In genomic region chr10:16967000-16967865, GRCh38 we compare ENCODE assay signal across 9 cellular contexts.
A peak's percentile ranks its signal among the peaks of the same experiment; 100 is the strongest.
DNase-seq lines count a peak whose midpoint lies in the region; ATAC-seq, FAIRE-seq and TF ChIP-seq lines count a peak whose summit lies in the region.
"Had no signal": no experiment of that assay in that cellular context is flagged by ENCODE, and none has a peak within 500 bp of the region (broad histone marks: within the 10 kb centered on the region; RNA-seq: fewer than 3 reads in every experiment).

No MANE protein-coding gene starts in this region.

- no peaks in the 10 kb centered on the region for H3K79me2 ChIP-seq in fibroblast of lung (ENCODE audit: control insufficient read depth, insufficient read depth, low read length)

- no peak for TF ChIP-seq CTCF in fibroblast of lung (conservative IDR thresholded peaks at IDR 0.05 in 1 of 2, IDR thresholded peaks at IDR 0.05 in 1 of 2; ENCODE audit: low read depth in 1 of 2, low read length in 2 of 2)

- peak overlapping the region; percentile 16 for H2AFZ ChIP-seq in fibroblast of lung (ENCODE audit: low read length)

- H3K4me2 ChIP-seq in fibroblast of lung (ENCODE audit: extremely low read depth, insufficient read depth, low read length) = peak overlapping the region; percentile 70

- H3K36me3 ChIP-seq in fibroblast of lung (ENCODE audit: control insufficient read depth, insufficient read depth, low read length) (no peaks in the 10 kb centered on the region), skeletal muscle tissue (ENCODE audit: control insufficient read depth in 3 of 3, insufficient read depth in 3 of 3, low read length in 3 of 3) (no peaks in the 10 kb centered on the region)

- FAIRE-seq in TTC549 (lab: Jason Lieb, UNC) = peak; percentile 92

- H3K4me3 ChIP-seq in fibroblast of lung (replicated peaks in 1 of 4; ENCODE audit: control extremely low read depth in 1 of 4, insufficient read depth in 1 of 4, low read depth in 3 of 4, low read length in 4 of 4) (peak overlapping the region in 1 of 4 experiments; percentile 27), skeletal muscle tissue (ENCODE audit: low read length in 3 of 3) (peak overlapping the region in 1 of 3 donors; percentile 18)

- H3K27ac ChIP-seq in fibroblast of lung (ENCODE audit: insufficient read depth, low read length) (peak overlapping the region; percentile 94), skeletal muscle tissue (ENCODE audit: low read depth, low read length) (peak overlapping the region; percentile 69)

- H4K20me1 ChIP-seq in fibroblast of lung (ENCODE audit: control insufficient read depth, extremely low read depth, insufficient read depth, low read length) = no peaks in the 10 kb centered on the region

- ATAC-seq in GM21447 (IDR thresholded peaks at IDR 0.05; ENCODE audit: unreplicated experiment) = no peak

- peak overlapping the region; percentile 10 for H3K9ac ChIP-seq in fibroblast of lung (ENCODE audit: insufficient read depth, low read length)
- no peak overlapping the region for H3K9ac ChIP-seq in skeletal muscle tissue (ENCODE audit: low read depth in 1 of 3, low read length in 3 of 3)

- H3K27me3 ChIP-seq in fibroblast of lung (ENCODE audit: control insufficient read depth, insufficient read depth, low read length) = no peaks in the 10 kb centered on the region
- H3K27me3 ChIP-seq in skeletal muscle tissue (ENCODE audit: control insufficient read depth in 3 of 3, insufficient read depth in 3 of 3, low read length in 3 of 3) = no peaks in the 10 kb centered on the region

- H3K9me3 ChIP-seq in fibroblast of lung (ENCODE audit: control insufficient read depth, insufficient read depth, low read depth, low read length) = no peaks in the 10 kb centered on the region
- no peaks in the 10 kb centered on the region for H3K9me3 ChIP-seq in skeletal muscle tissue (ENCODE audit: control insufficient read depth in 3 of 3, low read length in 3 of 3)

- DNase-seq in GM03348 (ENCODE audit: low spot score) = peak; percentile 30
- DNase-seq in fibroblast of lung (ENCODE audit: low read depth in 2 of 2) = peak; percentile 83 to 93
- DNase-seq in activated effector memory CD4-positive, alpha-beta T cell treated with Interleukin-2 at 50 U/mL for 16 hours = no peak
- no peak for DNase-seq in foreskin melanocyte
- no peak for DNase-seq in NCI-H748 (lab: John Stamatoyannopoulos, UW; ENCODE audit: unreplicated experiment)
- DNase-seq: NCI-H2029 had no signal

- H3K4me1 ChIP-seq in fibroblast of lung (ENCODE audit: control insufficient read depth, extremely low read depth, insufficient read depth, low read length) = peaks cover 22% of the 10 kb centered on the region
- peaks cover 12 to 24% (median 15%) of the 10 kb centered on the region in 3 donors for H3K4me1 ChIP-seq in skeletal muscle tissue (ENCODE audit: control insufficient read depth in 3 of 3, insufficient read depth in 3 of 3, low read length in 3 of 3)

Comparison
In these comparisons a context has a peak if more than half of its experiments do, and no peak if none do; other contexts are left out.
1. DNase-seq: peak in GM03348 (single experiment) and fibroblast of lung (2 of 2); none in activated effector memory CD4-positive, alpha-beta T cell treated with Interleukin-2 at 50 U/mL for 16 hours (single experiment), foreskin melanocyte (single experiment) and NCI-H748 (single experiment).